Comparison of ENCODE assay signal across 8 cellular contexts in the genomic region with DNA sequence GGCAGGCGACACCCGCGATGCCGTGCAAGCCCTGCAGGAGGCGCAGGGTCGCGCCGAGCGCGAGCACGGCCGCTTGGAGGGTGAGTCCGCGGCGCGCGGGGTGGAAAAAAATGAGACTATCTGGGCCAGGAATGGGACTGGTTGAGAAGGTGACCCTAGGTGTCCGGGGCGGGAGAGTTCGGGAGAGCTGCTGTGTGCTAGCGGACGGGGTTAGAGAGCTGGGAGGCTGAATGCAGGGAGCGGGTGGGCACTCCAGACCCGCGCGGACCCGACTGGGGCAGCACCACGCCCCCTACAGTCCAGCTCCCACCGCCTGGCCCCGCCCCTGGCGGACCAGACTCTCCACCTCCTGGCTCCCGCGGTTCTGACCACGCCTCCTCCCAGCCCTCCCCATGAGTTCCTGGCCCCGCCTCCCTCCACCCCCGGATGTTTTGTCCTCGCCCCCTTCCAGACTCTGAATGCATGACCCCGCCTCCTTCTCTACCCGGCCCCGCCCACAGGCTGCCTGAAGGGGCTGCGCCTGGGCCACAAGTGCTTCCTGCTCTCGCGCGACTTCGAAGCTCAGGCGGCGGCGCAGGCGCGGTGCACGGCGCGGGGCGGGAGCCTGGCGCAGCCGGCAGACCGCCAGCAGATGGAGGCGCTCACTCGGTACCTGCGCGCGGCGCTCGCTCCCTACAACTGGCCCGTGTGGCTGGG. TPM values are rescaled to one million over a fixed set of nuclear protein-coding genes. Genes with fewer than 3 reads are reported as not detected.
DNase-seq lines count a peak whose midpoint lies in the region; ATAC-seq and TF ChIP-seq lines count a peak whose summit lies in the region.

No MANE protein-coding gene starts in this region.

- H3K4me2 ChIP-seq in neural progenitor cell: peak overlapping the region; percentile 76

- WGBS in stomach, 5 donors: 2 to 5% (median 3%) methylated on average over 35 to 65 of the region's 65 CpGs

- H3K4me1 Mint-ChIP-seq in IgD-negative memory B cell: peaks cover 0 to 5% (median 1%) of the 10 kb centered on the region in 3 donors
- peaks cover 50% of the 10 kb centered on the region for H3K4me1 Mint-ChIP-seq in neural progenitor cell

- peak; percentile 99 for DNase-seq in CMK (ENCODE audit: low read depth)
- peak; percentile 97 for DNase-seq in SHP77 (lab: John Stamatoyannopoulos, UW)
- peak; percentile 92 for DNase-seq in activated gamma-delta T cell treated with anti-CD3 and anti-CD28 coated beads, Interleukin-2, amount 50 U/mL, for 16 hours (ENCODE audit: low read depth)
- DNase-seq in foreskin keratinocyte: peak; percentile 78 to 84
- peak; percentile 99 for DNase-seq in neural progenitor cell (ENCODE audit: low spot score)
- peak; percentile 95 for DNase-seq in stomach

- no peaks in the 10 kb centered on the region for H3K79me2 ChIP-seq in neural progenitor cell (ENCODE audit: low read depth)

- H3K36me3 ChIP-seq in neural progenitor cell: no peaks in the 10 kb centered on the region
- H3K36me3 ChIP-seq in stomach: no peaks in the 10 kb centered on the region

- H4K20me1 ChIP-seq in neural progenitor cell (ENCODE audit: low read depth): peaks cover 2% of the 10 kb centered on the region

- peaks cover 22% of the 10 kb centered on the region for H3K27me3 ChIP-seq in foreskin keratinocyte
- H3K27me3 ChIP-seq in neural progenitor cell: peaks cover 68% of the 10 kb centered on the region
- H3K27me3 ChIP-seq in stomach: peaks cover 0 to 88% (median 60%) of the 10 kb centered on the region in 3 donors

- TF ChIP-seq CTCF in foreskin keratinocyte (conservative IDR thresholded peaks at IDR 0.05): peak; percentile 81
- peak; percentile 74 for TF ChIP-seq CTCF in neural progenitor cell (IDR thresholded peaks at IDR 0.05)
- peak in 5 of 7 experiments; percentile 17 to 74 (median 59) for TF ChIP-seq CTCF in stomach (IDR thresholded peaks at IDR 0.05)

- TF ChIP-seq POLR2A in stomach (IDR thresholded peaks at IDR 0.05): no peak

- H3K27ac Mint-ChIP-seq in IgD-negative memory B cell: peak overlapping the region in 1 of 3 donors; percentile 32
- H3K27ac Mint-ChIP-seq in neural progenitor cell: no peak overlapping the region

- H3K9me3 Mint-ChIP-seq in IgD-negative memory B cell (peaks cover 0 to 11% (median 0%) of the 10 kb centered on the region in 3 donors), neural progenitor cell (no peaks in the 10 kb centered on the region)

- peak; percentile 82 for ATAC-seq in GM21390 (IDR thresholded peaks at IDR 0.05; ENCODE audit: unreplicated experiment)
- peak; percentile 82 for ATAC-seq in foreskin keratinocyte

- H3K27me3 Mint-ChIP-seq in IgD-negative memory B cell: peaks cover 64% of the 10 kb centered on the region
- H3K27me3 Mint-ChIP-seq in neural progenitor cell (ENCODE audit: insufficient read depth, low read depth): peaks cover 25% of the 10 kb centered on the region

- peaks cover 14% of the 10 kb centered on the region for H3F3A ChIP-seq in neural progenitor cell (ENCODE audit: low read depth)

- no peak overlapping the region for H3K9ac ChIP-seq in neural progenitor cell

- H3K9me3 ChIP-seq in neural progenitor cell (ENCODE audit: low read depth): no peaks in the 10 kb centered on the region
- H3K9me3 ChIP-seq in stomach: no peaks in the 10 kb centered on the region

- peaks cover 6% of the 10 kb centered on the region for H3K4me1 ChIP-seq in foreskin keratinocyte
- H3K4me1 ChIP-seq in neural progenitor cell: no peaks in the 10 kb centered on the region
- H3K4me1 ChIP-seq in stomach: peaks cover 10 to 45% (median 30%) of the 10 kb centered on the region in 4 donors

- no peak overlapping the region for H3K27ac ChIP-seq in foreskin keratinocyte
- H3K27ac ChIP-seq in neural progenitor cell: no peak overlapping the region
- H3K27ac ChIP-seq in stomach: peak overlapping the region; percentile 22 to 79 (median 67)

- intact Hi-C loops in stomach (cut with DNase I; ENCODE audit: low total_unique reads): no loop called here

- peaks cover 2% of the 10 kb centered on the region for H3K36me3 Mint-ChIP-seq in IgD-negative memory B cell
- H3K36me3 Mint-ChIP-seq in neural progenitor cell: no peaks in the 10 kb centered on the region

- no peak for TF ChIP-seq EP300 in stomach (IDR thresholded peaks at IDR 0.05)

- peak overlapping the region; percentile 7 to 92 (median 72) for H3K4me3 Mint-ChIP-seq in IgD-negative memory B cell
- H3K4me3 Mint-ChIP-seq in neural progenitor cell: peak overlapping the region; percentile 91

- H3K4me3 ChIP-seq in neural progenitor cell: peak overlapping the region; percentile 50
- peak overlapping the region; percentile 50 to 63 (median 62) for H3K4me3 ChIP-seq in stomach

- peak overlapping the region; percentile 86 for H2AFZ ChIP-seq in neural progenitor cell (replicated peaks)

RNA-seq across cellular contexts. Expression of a gene that starts 1.5 kb away (rescaled TPM):
- polyA plus RNA-seq in IgD-negative memory B cell: 0.61 TPM
- total RNA-seq in foreskin keratinocyte: 1.7 and 2.1 TPM in 2 replicates
- polyA plus RNA-seq in foreskin keratinocyte: 3.0 and 4.9 TPM in 2 replicates
- 0.09 and 3.4 TPM in 2 replicates for total RNA-seq in neural progenitor cell (ENCODE audit: low replicate concordance)
- 10 to 100 TPM in 2 of 5 donors, 1 to 10 TPM in 1, under 1 TPM in 1, not detected in 1; 0.89 to 33.9 (median 12.2) TPM for total RNA-seq in stomach
- polyA plus RNA-seq in stomach: 1 to 10 TPM; 4.3 to 7.0 (median 6.9) TPM

RNA-seq across cellular contexts. Expression of a gene that starts 5.1 kb away (rescaled TPM):
- polyA plus RNA-seq in IgD-negative memory B cell (not detected), foreskin keratinocyte (0.08 and 0.15 TPM in 2 replicates), stomach (1 to 10 TPM in 1 of 3 donors, under 1 TPM in 2; 0.15 to 1.2 (median 0.15) TPM)
- total RNA-seq in foreskin keratinocyte (0.21 and 0.37 TPM in 2 replicates), neural progenitor cell (ENCODE audit: low replicate concordance) (1.4 and 2.3 TPM in 2 replicates), stomach (1 to 10 TPM in 1 of 5 donors, not detected in 4; 1.5 TPM)

RNA-seq across cellular contexts. Expression of a gene that starts 45.6 kb away (rescaled TPM):
- polyA plus RNA-seq in IgD-negative memory B cell (not detected), foreskin keratinocyte (not detected in 2 replicates), stomach (not detected)
- total RNA-seq in foreskin keratinocyte (not detected in 2 replicates), neural progenitor cell (ENCODE audit: low replicate concordance) (not detected in 2 replicates), stomach (not detected)

Comparison
In these comparisons a context has a peak if more than half of its experiments do, and no peak if none do; other contexts are left out.
1. H3K27ac ChIP-seq: peak in stomach (5 of 5); none in foreskin keratinocyte (single experiment) and neural progenitor cell (single experiment).
2. Peak in every context shown above with its lines, with median percentiles within 50 percentile points of each other: DNase-seq and CTCF ChIP-seq.